In genomic region chr17:38569701-38570512, GRCh38 we compare ENCODE assay signal across 1 cellular context.
TF ChIP-seq lines count a peak whose summit lies in the region.

No MANE protein-coding gene starts in this region.

TF ChIP-seq in HepG2, 621 proteins besides CTCF, POLR2A, EP300 and RAD21:
- no peak for TF ChIP-seq NR2F6 (IDR thresholded peaks at IDR 0.05)
- TF ChIP-seq NR2F6 (CRISPR knock-in tag; IDR thresholded peaks at IDR 0.05) = no peak
- no peak for TF ChIP-seq ZNF7 (CRISPR knock-in tag; IDR thresholded peaks at IDR 0.05)
- no peak for TF ChIP-seq ZNF343 (CRISPR knock-in tag; IDR thresholded peaks at IDR 0.05)
- TF ChIP-seq ZNF782 (CRISPR knock-in tag; IDR thresholded peaks at IDR 0.05; ENCODE audit: borderline replicate concordance) = no peak
- TF ChIP-seq MYC (CRISPR knock-in tag; IDR thresholded peaks at IDR 0.05; ENCODE audit: borderline replicate concordance) = 0 out of 2 replicates have a peak, but pooled peaks have one; percentile 22
- no peak for TF ChIP-seq SYNCRIP (IDR thresholded peaks at IDR 0.05; ENCODE audit: insufficient read depth, low read depth, low read length)
- no peak for TF ChIP-seq ZNF432 (CRISPR knock-in tag; IDR thresholded peaks at IDR 0.05; ENCODE audit: borderline replicate concordance)
- TF ChIP-seq, protein P1, sequence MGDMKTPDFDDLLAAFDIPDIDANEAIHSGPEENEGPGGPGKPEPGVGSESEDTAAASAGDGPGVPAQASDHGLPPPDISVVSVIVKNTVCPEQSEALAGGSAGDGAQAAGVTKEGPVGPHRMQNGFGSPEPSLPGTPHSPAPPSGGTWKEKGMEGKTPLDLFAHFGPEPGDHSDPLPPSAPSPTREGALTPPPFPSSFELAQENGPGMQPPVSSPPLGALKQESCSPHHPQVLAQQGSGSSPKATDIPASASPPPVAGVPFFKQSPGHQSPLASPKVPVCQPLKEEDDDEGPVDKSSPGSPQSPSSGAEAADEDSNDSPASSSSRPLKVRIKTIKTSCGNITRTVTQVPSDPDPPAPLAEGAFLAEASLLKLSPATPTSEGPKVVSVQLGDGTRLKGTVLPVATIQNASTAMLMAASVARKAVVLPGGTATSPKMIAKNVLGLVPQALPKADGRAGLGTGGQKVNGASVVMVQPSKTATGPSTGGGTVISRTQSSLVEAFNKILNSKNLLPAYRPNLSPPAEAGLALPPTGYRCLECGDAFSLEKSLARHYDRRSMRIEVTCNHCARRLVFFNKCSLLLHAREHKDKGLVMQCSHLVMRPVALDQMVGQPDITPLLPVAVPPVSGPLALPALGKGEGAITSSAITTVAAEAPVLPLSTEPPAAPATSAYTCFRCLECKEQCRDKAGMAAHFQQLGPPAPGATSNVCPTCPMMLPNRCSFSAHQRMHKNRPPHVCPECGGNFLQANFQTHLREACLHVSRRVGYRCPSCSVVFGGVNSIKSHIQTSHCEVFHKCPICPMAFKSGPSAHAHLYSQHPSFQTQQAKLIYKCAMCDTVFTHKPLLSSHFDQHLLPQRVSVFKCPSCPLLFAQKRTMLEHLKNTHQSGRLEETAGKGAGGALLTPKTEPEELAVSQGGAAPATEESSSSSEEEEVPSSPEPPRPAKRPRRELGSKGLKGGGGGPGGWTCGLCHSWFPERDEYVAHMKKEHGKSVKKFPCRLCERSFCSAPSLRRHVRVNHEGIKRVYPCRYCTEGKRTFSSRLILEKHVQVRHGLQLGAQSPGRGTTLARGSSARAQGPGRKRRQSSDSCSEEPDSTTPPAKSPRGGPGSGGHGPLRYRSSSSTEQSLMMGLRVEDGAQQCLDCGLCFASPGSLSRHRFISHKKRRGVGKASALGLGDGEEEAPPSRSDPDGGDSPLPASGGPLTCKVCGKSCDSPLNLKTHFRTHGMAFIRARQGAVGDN (CRISPR knock-in tag; IDR thresholded peaks at IDR 0.05) = 0 out of 2 replicates have a peak, but pooled peaks have one; percentile 13
- TF ChIP-seq POGZ (CRISPR knock-in tag; IDR thresholded peaks at IDR 0.05) = no peak
- 0 out of 2 replicates have a peak, but pooled peaks have one; percentile 46 for TF ChIP-seq EZH2 (conservative IDR thresholded peaks at IDR 0.05; ENCODE audit: low read depth, low read length)
- TF ChIP-seq STAT6 (CRISPR knock-in tag; IDR thresholded peaks at IDR 0.05; ENCODE audit: borderline replicate concordance) = no peak
- TF ChIP-seq ZBTB1 (CRISPR knock-in tag; IDR thresholded peaks at IDR 0.05; ENCODE audit: borderline replicate concordance) = no peak
- TF ChIP-seq IRF2 (CRISPR knock-in tag; IDR thresholded peaks at IDR 0.05) = no peak
- TF ChIP-seq PHF8 (CRISPR knock-in tag; IDR thresholded peaks at IDR 0.05) = no peak
- TF ChIP-seq SETDB1 (CRISPR knock-in tag; IDR thresholded peaks at IDR 0.05; ENCODE audit: borderline replicate concordance) = no peak
- no peak for TF ChIP-seq NONO (IDR thresholded peaks at IDR 0.05)
- no peak for TF ChIP-seq NONO (CRISPR knock-in tag; conservative IDR thresholded peaks at IDR 0.05)
- no peak for TF ChIP-seq GABPB1 (CRISPR knock-in tag; IDR thresholded peaks at IDR 0.05)
- no peak for TF ChIP-seq ZSCAN25 (CRISPR knock-in tag; IDR thresholded peaks at IDR 0.05)
TF ChIP-seq in HepG2: peak in this region for 3.
